Comparison of ENCODE assay signal across 9 cellular contexts in genomic region chr12:57782243-57782607, GRCh38. TPM values are rescaled to one million over a fixed set of nuclear protein-coding genes. Genes with fewer than 3 reads are reported as not detected.
DNase-seq lines count a peak whose midpoint lies in the region; ATAC-seq and TF ChIP-seq lines count a peak whose summit lies in the region.
"Had no signal": no experiment of that assay in that cellular context is flagged by ENCODE, and none has a peak within 500 bp of the region (broad histone marks: within the 10 kb centered on the region; RNA-seq: fewer than 3 reads in every experiment).

No MANE protein-coding gene starts in this region.

- peak; percentile 2 for ATAC-seq in activated CD4-positive, alpha-beta T cell treated with anti-CD3 and anti-CD28 coated beads for 36 hours
- ATAC-seq in effector memory CD8-positive, alpha-beta T cell (replicated peaks): no peak
- no peak for ATAC-seq in stimulated activated memory B cell treated with anti-CD40 and anti-IgM and Interleukin-4, amounts not matched to agents 10 μg/mL and 1 μg/mL and 100 μg/mL, for 72 hours
- ATAC-seq in GM21447 (IDR thresholded peaks at IDR 0.05; ENCODE audit: unreplicated experiment): no peak
- ATAC-seq in foreskin keratinocyte: no peak
- ATAC-seq in GM18505 (IDR thresholded peaks at IDR 0.05; ENCODE audit: unreplicated experiment): no peak

- peak overlapping the region; percentile 98 for H3K27ac Mint-ChIP-seq in activated CD4-positive, alpha-beta T cell treated with anti-CD3 and anti-CD28 coated beads for 36 hours
- H3K27ac Mint-ChIP-seq in effector memory CD8-positive, alpha-beta T cell: peak overlapping the region; percentile 99
- H3K27ac Mint-ChIP-seq in stimulated activated memory B cell treated with anti-CD40 and anti-IgM and Interleukin-4, amounts not matched to agents 10 μg/mL and 1 μg/mL and 100 μg/mL, for 72 hours: peak overlapping the region; percentile 86

- H3K27ac ChIP-seq in KOPT-K1 (ENCODE audit: low read depth, low read length, poor library complexity, severe bottlenecking) (peak overlapping the region; percentile 72), foreskin keratinocyte (no peak overlapping the region)

- H3K36me3 Mint-ChIP-seq in activated CD4-positive, alpha-beta T cell treated with anti-CD3 and anti-CD28 coated beads for 36 hours (ENCODE audit: low read depth): peaks cover 16% of the 10 kb centered on the region
- peaks cover 39% of the 10 kb centered on the region for H3K36me3 Mint-ChIP-seq in effector memory CD8-positive, alpha-beta T cell (ENCODE audit: insufficient read depth)
- peaks cover 14% of the 10 kb centered on the region for H3K36me3 Mint-ChIP-seq in stimulated activated memory B cell treated with anti-CD40 and anti-IgM and Interleukin-4, amounts not matched to agents 10 μg/mL and 1 μg/mL and 100 μg/mL, for 72 hours

- DNase-seq in activated CD4-positive, alpha-beta T cell treated with anti-CD3 and anti-CD28 coated beads for 36 hours: no peak
- DNase-seq in activated CD4-positive, alpha-beta T cell treated with anti-CD3 and anti-CD28 coated beads for 1 hour: no peak
- DNase-seq in effector memory CD8-positive, alpha-beta T cell: no peak
- no peak for DNase-seq in foreskin keratinocyte

- H3K36me3 ChIP-seq in KOPT-K1 (ENCODE audit: insufficient read depth, low read length): peaks cover 33% of the 10 kb centered on the region

- no peak for TF ChIP-seq CTCF in foreskin keratinocyte (conservative IDR thresholded peaks at IDR 0.05)

- POLR2A ChIA-PET in activated CD4-positive, alpha-beta T cell treated with anti-CD3 and anti-CD28 coated beads for 36 hours (lab: Charles Lee): interaction anchor here (1.1 kb wide), 1 partner anchor 159 kb away, joined by 3 read pairs; the partner anchor contains the start of gene ATP23

- peak overlapping the region; percentile 98 for H3K4me3 Mint-ChIP-seq in activated CD4-positive, alpha-beta T cell treated with anti-CD3 and anti-CD28 coated beads for 36 hours
- H3K4me3 Mint-ChIP-seq in effector memory CD8-positive, alpha-beta T cell: peak overlapping the region; percentile 100
- peak overlapping the region; percentile 95 for H3K4me3 Mint-ChIP-seq in stimulated activated memory B cell treated with anti-CD40 and anti-IgM and Interleukin-4, amounts not matched to agents 10 μg/mL and 1 μg/mL and 100 μg/mL, for 72 hours

- TF ChIP-seq POLR2A in GM18505 (IDR thresholded peaks at IDR 0.05; ENCODE audit: borderline replicate concordance, extremely low read depth, insufficient read depth, insufficient read length): no peak

- intact Hi-C loops in activated CD4-positive, alpha-beta T cell treated with anti-CD3 and anti-CD28 coated beads for 36 hours (cut with DNase I, micrococcal nuclease): loop anchor here (1.0 to 5.0 kb wide), 6 partner anchors 10 to 159 kb away; partner anchors contain the start of genes CTDSP2 (in 2 of the 2), EEF1AKMT3 (in 2 of the 2), METTL1 (in 2 of the 2) and ATP23 (in 1 of the 2)

- CTCF ChIA-PET in activated CD4-positive, alpha-beta T cell treated with anti-CD3 and anti-CD28 coated beads for 36 hours (lab: Charles Lee): interaction anchor here (0.9 to 3.8 kb wide), 17 partner anchors 10 to 607 kb away, joined by 3 to 24 read pairs (median 4); partner anchors contain the start of genes EEF1AKMT3, METTL1 and TSPAN31

- H3K27me3 ChIP-seq in foreskin keratinocyte: no peaks in the 10 kb centered on the region
- H3K27me3 ChIP-seq: right lobe of liver had no signal

- H3K9me3 ChIP-seq in KOPT-K1 (ENCODE audit: insufficient read depth, low read length, poor library complexity, severe bottlenecking): no peaks in the 10 kb centered on the region
- H3K9me3 ChIP-seq: right lobe of liver had no signal

- H3K27me3 Mint-ChIP-seq in activated CD4-positive, alpha-beta T cell treated with anti-CD3 and anti-CD28 coated beads for 36 hours: no peaks in the 10 kb centered on the region
- no peaks in the 10 kb centered on the region for H3K27me3 Mint-ChIP-seq in effector memory CD8-positive, alpha-beta T cell
- no peaks in the 10 kb centered on the region for H3K27me3 Mint-ChIP-seq in stimulated activated memory B cell treated with anti-CD40 and anti-IgM and Interleukin-4, amounts not matched to agents 10 μg/mL and 1 μg/mL and 100 μg/mL, for 72 hours

- H3K9me3 Mint-ChIP-seq in activated CD4-positive, alpha-beta T cell treated with anti-CD3 and anti-CD28 coated beads for 36 hours (ENCODE audit: low read depth): no peaks in the 10 kb centered on the region
- H3K9me3 Mint-ChIP-seq in effector memory CD8-positive, alpha-beta T cell: no peaks in the 10 kb centered on the region
- no peaks in the 10 kb centered on the region for H3K9me3 Mint-ChIP-seq in stimulated activated memory B cell treated with anti-CD40 and anti-IgM and Interleukin-4, amounts not matched to agents 10 μg/mL and 1 μg/mL and 100 μg/mL, for 72 hours

- H3K4me1 Mint-ChIP-seq in activated CD4-positive, alpha-beta T cell treated with anti-CD3 and anti-CD28 coated beads for 36 hours: peaks cover 35% of the 10 kb centered on the region
- H3K4me1 Mint-ChIP-seq in effector memory CD8-positive, alpha-beta T cell (ENCODE audit: low read depth in 2 of 2): peaks cover 32 to 35% of the 10 kb centered on the region in 2 donors
- peaks cover 17% of the 10 kb centered on the region for H3K4me1 Mint-ChIP-seq in stimulated activated memory B cell treated with anti-CD40 and anti-IgM and Interleukin-4, amounts not matched to agents 10 μg/mL and 1 μg/mL and 100 μg/mL, for 72 hours

- H3K4me1 ChIP-seq in foreskin keratinocyte: no peaks in the 10 kb centered on the region

RNA-seq across cellular contexts. Expression of gene TSFM, which starts 0.4 kb away (rescaled TPM):
- total RNA-seq in activated CD4-positive, alpha-beta T cell treated with anti-CD3 and anti-CD28 coated beads for 36 hours: 10 to 100 TPM; 30.7 to 56.9 TPM
- total RNA-seq in foreskin keratinocyte: 33.7 and 35.3 TPM in 2 replicates
- 53.1 and 57.4 TPM in 2 replicates for polyA plus RNA-seq in foreskin keratinocyte

RNA-seq across cellular contexts. Expression of gene EEF1AKMT3, which starts 9.8 kb away (rescaled TPM):
- 1 to 10 TPM; 2.5 to 3.9 TPM for total RNA-seq in activated CD4-positive, alpha-beta T cell treated with anti-CD3 and anti-CD28 coated beads for 36 hours
- total RNA-seq in foreskin keratinocyte: 4.0 and 4.5 TPM in 2 replicates
- 2.9 and 3.2 TPM in 2 replicates for polyA plus RNA-seq in foreskin keratinocyte

RNA-seq across cellular contexts. Expression of gene METTL1, which starts 10.3 kb away (rescaled TPM):
- total RNA-seq in activated CD4-positive, alpha-beta T cell treated with anti-CD3 and anti-CD28 coated beads for 36 hours: 10 to 100 TPM; 31.9 to 33.5 TPM
- total RNA-seq in foreskin keratinocyte: 19.1 and 23.3 TPM in 2 replicates
- 35.3 and 41.9 TPM in 2 replicates for polyA plus RNA-seq in foreskin keratinocyte

RNA-seq across cellular contexts. Expression of gene CYP27B1, which starts 15.3 kb away (rescaled TPM):
- 1 to 10 TPM; 6.6 to 6.8 TPM for total RNA-seq in activated CD4-positive, alpha-beta T cell treated with anti-CD3 and anti-CD28 coated beads for 36 hours
- 41.8 and 52.1 TPM in 2 replicates for total RNA-seq in foreskin keratinocyte
- 31.4 and 43.4 TPM in 2 replicates for polyA plus RNA-seq in foreskin keratinocyte

RNA-seq across cellular contexts. Expression of gene MARCHF9, which starts 27.3 kb away (rescaled TPM):
- 10 to 100 TPM; 20.9 to 22.5 TPM for total RNA-seq in activated CD4-positive, alpha-beta T cell treated with anti-CD3 and anti-CD28 coated beads for 36 hours
- total RNA-seq in foreskin keratinocyte: 14.4 and 14.7 TPM in 2 replicates
- polyA plus RNA-seq in foreskin keratinocyte: 25.2 and 26.6 TPM in 2 replicates
